17 cellular contexts compared by ENCODE assay signal in genomic region chr12:109605599-109606228, GRCh38.
"Had no signal": no experiment of that assay in that cellular context is flagged by ENCODE, and none has a peak within 500 bp of the region (broad histone marks: within the 10 kb centered on the region; RNA-seq: fewer than 3 reads in every experiment).

No MANE protein-coding gene starts in this region.

- DNase-seq: activated CD4-positive, alpha-beta memory T cell treated with anti-CD3 and anti-CD28 coated beads for 36 hours; activated CD4-positive, alpha-beta T cell treated with anti-CD3 and anti-CD28 coated beads for 4 hours; activated naive CD4-positive, alpha-beta T cell treated with Interleukin-2 at 50 U/mL for 16 hours; activated naive CD8-positive, alpha-beta T cell treated with anti-CD3 and anti-CD28 coated beads, Interleukin-2, amount 10 ng/mL, durations not matched to agents 7 days and 5 days; body of pancreas; effector CD8-positive, alpha-beta T cell; left cardiac atrium; natural killer cell; stimulated activated CD4-positive, alpha-beta T cell treated with anti-CD3 and anti-CD28 coated beads, Interleukin-2, amount 100 ng/mL, for 24 hours; stimulated activated naive CD4-positive, alpha-beta T cell treated with Interleukin-2 at 50 U/mL for 16 hours; T-helper 17 cell; trophoblast cell had no signal

- H3K4me1 ChIP-seq: suprapubic skin had no signal

- H3K4me3 Mint-ChIP-seq: activated CD4-positive, alpha-beta memory T cell treated with anti-CD3 and anti-CD28 coated beads for 36 hours; activated naive CD8-positive, alpha-beta T cell treated with anti-CD3 and anti-CD28 coated beads, Interleukin-2, amount 10 ng/mL, durations not matched to agents 7 days and 5 days; activated T-helper 17 cell treated with anti-CD3 and anti-CD28 coated beads, Interleukin-2, amount 50 U/mL, for 72 hours; natural killer cell; T-helper 17 cell had no signal

- H3K9me3 ChIP-seq: body of pancreas, esophagus muscularis mucosa, gastroesophageal sphincter, suprapubic skin, vagina had no signal

- H3K36me3 ChIP-seq: esophagus muscularis mucosa, gastroesophageal sphincter, suprapubic skin, vagina had no signal

- H3K4me3 ChIP-seq: body of pancreas, suprapubic skin, vagina had no signal

- H3K27ac ChIP-seq: body of pancreas, esophagus muscularis mucosa, gastroesophageal sphincter, suprapubic skin, vagina had no signal

- H3K36me3 Mint-ChIP-seq: activated CD4-positive, alpha-beta memory T cell treated with anti-CD3 and anti-CD28 coated beads for 36 hours; activated naive CD8-positive, alpha-beta T cell treated with anti-CD3 and anti-CD28 coated beads, Interleukin-2, amount 10 ng/mL, durations not matched to agents 7 days and 5 days; natural killer cell had no signal

- H3K9me3 Mint-ChIP-seq: activated CD4-positive, alpha-beta memory T cell treated with anti-CD3 and anti-CD28 coated beads for 36 hours; activated naive CD8-positive, alpha-beta T cell treated with anti-CD3 and anti-CD28 coated beads, Interleukin-2, amount 10 ng/mL, durations not matched to agents 7 days and 5 days; activated T-helper 17 cell treated with anti-CD3 and anti-CD28 coated beads, Interleukin-2, amount 50 U/mL, for 72 hours; natural killer cell had no signal

- ATAC-seq: activated T-helper 17 cell treated with anti-CD3 and anti-CD28 coated beads, Interleukin-2, amount 50 U/mL, for 72 hours; gastroesophageal sphincter; natural killer cell; T-helper 17 cell had no signal

- H3K4me1 Mint-ChIP-seq: activated T-helper 17 cell treated with anti-CD3 and anti-CD28 coated beads, Interleukin-2, amount 50 U/mL, for 72 hours; natural killer cell had no signal

- H3K27me3 ChIP-seq: body of pancreas, vagina had no signal

- H3K27ac Mint-ChIP-seq: activated CD4-positive, alpha-beta memory T cell treated with anti-CD3 and anti-CD28 coated beads for 36 hours; activated naive CD8-positive, alpha-beta T cell treated with anti-CD3 and anti-CD28 coated beads, Interleukin-2, amount 10 ng/mL, durations not matched to agents 7 days and 5 days; activated T-helper 17 cell treated with anti-CD3 and anti-CD28 coated beads, Interleukin-2, amount 50 U/mL, for 72 hours; natural killer cell; T-helper 17 cell had no signal
